In genomic region chr3:33113772-33114621, GRCh38 we compare ENCODE assay signal across 8 cellular contexts. TPM values are rescaled to one million over a fixed set of nuclear protein-coding genes. Genes with fewer than 3 reads are reported as not detected.
DNase-seq lines count a peak whose midpoint lies in the region; ATAC-seq and TF ChIP-seq lines count a peak whose summit lies in the region.

CRTAP (plus strand) TSS chr3:33114014; CDS start chr3:33114078, 64 bp downstream.

- no peaks in the 10 kb centered on the region for H3K36me3 ChIP-seq in adrenal gland (replicated peaks in 1 of 2)
- peaks cover 0 to 11% (median 0%) of the 10 kb centered on the region in 9 donors for H3K36me3 ChIP-seq in heart right ventricle
- peaks cover 0 to 5% (median 0%) of the 10 kb centered on the region in 4 donors for H3K36me3 ChIP-seq in upper lobe of left lung

- ATAC-seq in HG02571 (IDR thresholded peaks at IDR 0.05; ENCODE audit: unreplicated experiment): peak; percentile 77
- ATAC-seq in heart right ventricle: peak; percentile 95 to 97 (median 96)
- peak; percentile 96 to 97 for ATAC-seq in upper lobe of left lung (ENCODE audit: low FRiP score in 2 of 2)

- TF ChIP-seq POLR2A in NB4 (IDR thresholded peaks at IDR 0.05; ENCODE audit: extremely low read depth, insufficient read length): peak; percentile 65
- TF ChIP-seq POLR2A in adrenal gland (IDR thresholded peaks at IDR 0.05): peak in 1 of 2 donors; percentile 80
- peak in 3 of 4 donors; percentile 8 to 74 (median 64) for TF ChIP-seq POLR2A in upper lobe of left lung (IDR thresholded peaks at IDR 0.05)

- intact Hi-C loops in adrenal gland (cut with DNase I) (no loop called here), heart right ventricle (cut with DNase I) (loop anchor here in 3 of 10 donors (1.0 to 10.0 kb wide), 4 partner anchors 17 to 681 kb away; partner anchors contain the start of genes GLB1 (in 2 of the 3), TMPPE (in 2 of the 3), PDCD6IP (in 1 of the 3) and UBP1 (in 1 of the 3)), posterior vena cava (cut with DNase I) (no loop called here)

- no peaks in the 10 kb centered on the region for H3K27me3 ChIP-seq in adrenal gland
- no peaks in the 10 kb centered on the region for H3K27me3 ChIP-seq in heart right ventricle
- H3K27me3 ChIP-seq in upper lobe of left lung: no peaks in the 10 kb centered on the region

- H3K4me1 ChIP-seq in adrenal gland (replicated peaks in 1 of 2) (peaks cover 15 to 38% of the 10 kb centered on the region in 2 donors), heart right ventricle (peaks cover 0 to 50% (median 14%) of the 10 kb centered on the region in 9 donors), upper lobe of left lung (peaks cover 8 to 31% (median 20%) of the 10 kb centered on the region in 4 donors)

- TF ChIP-seq CTCF in GM12865 (IDR thresholded peaks at IDR 0.05; ENCODE audit: insufficient read depth, low read depth, low read length, missing control alignments) (no peak), NB4 (IDR thresholded peaks at IDR 0.05; ENCODE audit: low read depth, low read length) (no peak), adrenal gland (IDR thresholded peaks at IDR 0.05) (peak in 1 of 6 experiments; percentile 27), heart right ventricle (IDR thresholded peaks at IDR 0.05) (peak in 1 of 9 donors; percentile 29), upper lobe of left lung (IDR thresholded peaks at IDR 0.05) (peak in 2 of 6 experiments; percentile 35 to 45)

- WGBS in adrenal gland, 4 donors: 0 to 1% (median 0%) methylated on average over 41 to 98 of the region's 98 CpGs
- 0% methylated on average over 94 to 98 of the region's 98 CpGs for WGBS in heart right ventricle, 2 donors
- WGBS in upper lobe of left lung, 2 donors: 0% methylated on average over 45 to 75 of the region's 98 CpGs

- peak; percentile 97 for DNase-seq in GM12865 (ENCODE audit: low read depth)
- DNase-seq in NB4 (ENCODE audit: low read depth): peak; percentile 97
- DNase-seq in T-helper 1 cell: peak; percentile 69 to 89 (median 79)
- peak; percentile 97 to 99 (median 98) for DNase-seq in adrenal gland
- DNase-seq in heart right ventricle: peak; percentile 95 to 98
- peak; percentile 99 for DNase-seq in posterior vena cava (ENCODE audit: low spot score)
- peak; percentile 99 to 100 for DNase-seq in upper lobe of left lung

- H3K9me3 ChIP-seq in adrenal gland (replicated peaks in 1 of 3) (no peaks in the 10 kb centered on the region), heart right ventricle (no peaks in the 10 kb centered on the region), upper lobe of left lung (no peaks in the 10 kb centered on the region)

- TF ChIP-seq EP300 in upper lobe of left lung (IDR thresholded peaks at IDR 0.05): no peak

- H3K27ac ChIP-seq in adrenal gland: peak within 1 kb of the TSS; percentile 92 to 99 (median 99)
- H3K27ac ChIP-seq in heart right ventricle: peak within 1 kb of the TSS; percentile 87 to 98 (median 96)
- H3K27ac ChIP-seq in upper lobe of left lung: peak within 1 kb of the TSS; percentile 93 to 98 (median 94)

- peak within 1 kb of the TSS; percentile 86 for H3K4me3 ChIP-seq in GM12865 (ENCODE audit: low read depth, low read length)
- H3K4me3 ChIP-seq in NB4 (ENCODE audit: low read depth, low read length): peak within 1 kb of the TSS; percentile 72
- H3K4me3 ChIP-seq in adrenal gland: peak within 1 kb of the TSS; percentile 27 to 87 (median 67)
- peak within 1 kb of the TSS; percentile 20 to 93 (median 84) for H3K4me3 ChIP-seq in heart right ventricle
- H3K4me3 ChIP-seq in upper lobe of left lung: peak within 1 kb of the TSS; percentile 67 to 84 (median 77)

RNA-seq across cellular contexts. Expression of gene CRTAP, which starts in this region (rescaled TPM):
- total RNA-seq in adrenal gland (100 to 1,000 TPM; 154 to 677 (median 337) TPM), heart right ventricle (100 to 1,000 TPM in 3 of 10 donors, 10 to 100 TPM in 7; 72.8 to 120 (median 88.4) TPM), posterior vena cava (100 to 1,000 TPM; 250 to 323 TPM), upper lobe of left lung (100 to 1,000 TPM in 3 of 6 donors, 10 to 100 TPM in 3; 75.4 to 235 (median 119) TPM)
- polyA plus RNA-seq in adrenal gland (100 to 1,000 TPM in 1 of 3 donors, 10 to 100 TPM in 2; 64.5 to 147 (median 87.4) TPM), heart right ventricle (10 to 100 TPM; 17.5 to 57.9 TPM)

Comparison
In these comparisons a context has a peak if more than half of its experiments do, and no peak if none do; other contexts are left out.
1. Peak in every context shown above with its lines: DNase-seq, ATAC-seq, H3K4me3 ChIP-seq and H3K27ac ChIP-seq.